8 cellular contexts compared by ENCODE assay signal in the genomic region with DNA sequence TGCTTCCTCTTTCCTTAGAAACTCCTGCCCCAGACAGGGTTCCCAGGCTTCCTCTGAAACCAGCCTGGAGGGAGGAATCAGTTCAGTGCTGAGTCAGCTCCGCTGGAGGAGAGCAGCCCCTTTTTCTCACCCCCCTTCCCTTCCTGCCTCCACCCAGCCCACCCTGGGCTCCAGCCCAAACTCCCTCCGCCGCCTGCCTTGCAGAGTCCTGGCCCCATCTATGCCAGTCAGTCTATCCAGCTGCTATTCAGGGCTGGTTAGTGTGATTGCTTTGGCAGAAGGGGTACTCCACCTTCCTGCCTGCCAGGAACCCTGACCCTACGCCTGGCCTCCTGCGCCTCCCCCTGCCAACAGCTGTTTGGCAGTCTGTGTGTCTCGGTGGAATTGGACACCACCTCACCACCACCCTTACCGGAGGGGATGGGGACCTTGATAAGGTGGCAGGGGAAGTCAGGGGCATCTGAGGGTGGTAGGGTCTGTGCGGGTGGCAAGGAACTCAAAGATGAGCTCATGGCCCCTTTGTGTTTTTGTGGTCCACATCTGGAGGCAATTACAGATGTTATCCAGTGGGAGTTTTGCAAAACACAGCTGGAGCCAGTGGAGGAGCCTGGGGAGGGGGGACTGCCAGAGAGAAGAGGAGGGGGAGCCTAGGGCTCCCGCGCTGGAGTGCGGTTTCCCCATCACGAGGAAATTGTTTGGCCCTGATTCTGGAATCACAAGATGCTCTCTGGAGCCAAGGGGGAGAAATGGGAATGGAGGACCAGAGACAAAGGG. TPM values are rescaled to one million over a fixed set of nuclear protein-coding genes. Genes with fewer than 3 reads are reported as not detected.
A peak's percentile ranks its signal among the peaks of the same experiment; 100 is the strongest.
DNase-seq lines count a peak whose midpoint lies in the region; ATAC-seq, FAIRE-seq and TF ChIP-seq lines count a peak whose summit lies in the region.

No MANE protein-coding gene starts in this region.

- peaks cover 23 to 28% of the 10 kb centered on the region in 2 donors for H3K4me1 ChIP-seq in mucosa of rectum (ENCODE audit: control insufficient read depth in 2 of 2, insufficient read depth in 2 of 2, low read length in 2 of 2)

- H3K4me3 ChIP-seq in AG04449 (ENCODE audit: low read depth, low read length) (peak overlapping the region; percentile 12; the same call in 1 of the 2 replicates), mucosa of rectum (ENCODE audit: low read length in 2 of 2) (peak overlapping the region; percentile 33)

- CTCF ChIA-PET in AG04449 (lab: Yijun Ruan, JAX), result interaction anchor here (0.7 to 10.9 kb wide), 13 partner anchors 10 to 460 kb away, joined by 3 to 272 read pairs (median 4); a partner anchor contains a TSS

- H3K9me3 ChIP-seq in mucosa of rectum (ENCODE audit: control insufficient read depth in 2 of 2, low read length in 2 of 2), result no peaks in the 10 kb centered on the region

- H3K9ac ChIP-seq in mucosa of rectum (ENCODE audit: low read depth in 1 of 2, low read length in 2 of 2), result peak overlapping the region; percentile 14 to 46

- TF ChIP-seq CTCF in AG04449 (IDR thresholded peaks at IDR 0.05; ENCODE audit: insufficient read depth, low read length, missing control alignments), result no peak

- DNase-seq in AG04449 (ENCODE audit: low read depth, low spot score) (no peak), NCI-H2171 (lab: John Stamatoyannopoulos, UW) (peak; percentile 25), epidermal melanocyte (ENCODE audit: insufficient read length, low spot score) (peak; percentile 82), HT-29 (ENCODE audit: low spot score) (no peak), RCC 7860 (ENCODE audit: low spot score) (no peak)
- no peak for DNase-seq in stimulated activated CD4-positive, alpha-beta T cell treated with anti-CD3 and anti-CD28 coated beads, Interleukin-1b, Interleukin-23, amount 100 ng/mL, for 48 hours

- no peak for ATAC-seq in HG02623 (IDR thresholded peaks at IDR 0.05; ENCODE audit: unreplicated experiment)

- H3K27me3 ChIP-seq in mucosa of rectum (ENCODE audit: control insufficient read depth in 2 of 2, insufficient read depth in 2 of 2, low read length in 2 of 2), result no peaks in the 10 kb centered on the region

- H3K27ac ChIP-seq in mucosa of rectum (ENCODE audit: low read depth in 2 of 2, low read length in 2 of 2), result peak overlapping the region; percentile 69 to 87

- POLR2A ChIA-PET in AG04449 (lab: Yijun Ruan, JAX), result interaction anchor here (0.6 to 7.3 kb wide), 5 partner anchors 11 to 296 kb away, joined by 3 to 158 read pairs (median 4); a partner anchor contains a TSS

- H3K36me3 ChIP-seq in mucosa of rectum (ENCODE audit: control insufficient read depth in 2 of 2, insufficient read depth in 2 of 2, low read length in 2 of 2), result peaks cover 25% of the 10 kb centered on the region in 2 donors

- FAIRE-seq in RCC 7860 (lab: Jason Lieb, UNC), result no peak

RNA-seq across cellular contexts. Expression of a gene that starts 12.2 kb away (rescaled TPM):
- 1.7 and 3.9 TPM in 2 replicates for total RNA-seq in HT-29 (2014; rRNA removed; shearing (Covaris generic))

RNA-seq across cellular contexts. Expression of a gene that starts 18.9 kb away (rescaled TPM):
- 45.9 and 56.1 TPM in 2 replicates for total RNA-seq in HT-29 (2014; rRNA removed; shearing (Covaris generic))

RNA-seq across cellular contexts. Expression of a gene that starts 23.0 kb away (rescaled TPM):
- total RNA-seq in HT-29 (2014; rRNA removed; shearing (Covaris generic)), result 54.2 and 61.1 TPM in 2 replicates

RNA-seq across cellular contexts. Expression of a gene that starts 33.3 kb away (rescaled TPM):
- 12.2 and 13.6 TPM in 2 replicates for total RNA-seq in HT-29 (2014; rRNA removed; shearing (Covaris generic))

RNA-seq across cellular contexts. Expression of a gene that starts 34.4 kb away (rescaled TPM):
- 0.18 and 0.53 TPM in 2 replicates for total RNA-seq in HT-29 (2014; rRNA removed; shearing (Covaris generic))

Comparison
In these comparisons a context has a peak if more than half of its experiments do, and no peak if none do; other contexts are left out.
1. DNase-seq: peak in NCI-H2171 (single experiment) and epidermal melanocyte (single experiment); none in AG04449 (single experiment), stimulated activated CD4-positive, alpha-beta T cell treated with anti-CD3 and anti-CD28 coated beads, Interleukin-1b, Interleukin-23, amount 100 ng/mL, for 48 hours (single experiment), HT-29 (single experiment) and RCC 7860 (single experiment).